In genomic region chr2:218332920-218333645, GRCh38 we compare ENCODE assay signal across 12 cellular contexts.
DNase-seq lines count a peak whose midpoint lies in the region; ATAC-seq and TF ChIP-seq lines count a peak whose summit lies in the region.
"Had no signal": no experiment of that assay in that cellular context is flagged by ENCODE, and none has a peak within 500 bp of the region (broad histone marks: within the 10 kb centered on the region; RNA-seq: fewer than 3 reads in every experiment).

No MANE protein-coding gene starts in this region.

- peak overlapping the region; percentile 26 for H3K9ac ChIP-seq in NT2/D1 (ENCODE audit: insufficient read length, low read depth)

- DNase-seq in GDM1 (lab: John Stamatoyannopoulos, UW) = peak; percentile 90
- DNase-seq in NT2/D1 (ENCODE audit: low read depth, low spot score) = no peak
- DNase-seq in erythroblast (lab: John Stamatoyannopoulos, UW) = peak; percentile 87 to 90
- no peak for DNase-seq in DMS53 (lab: John Stamatoyannopoulos, UW)
- DNase-seq in NCI-H1436 treated with DMSO at 0.1 percent for 48 hours (lab: John Stamatoyannopoulos, UW) = no peak
- DNase-seq: activated naive CD4-positive, alpha-beta T cell treated with Interleukin-2 at 50 U/mL for 16 hours; NCI-H1694; stimulated activated CD4-positive, alpha-beta T cell treated with anti-CD3 and anti-CD28 coated beads, Interleukin-4, amount 100 ng/mL, for 4 hours had no signal

- peak overlapping the region; percentile 82 for H3K27ac ChIP-seq in neutrophil
- H3K27ac ChIP-seq: SK-N-MC had no signal

- TF ChIP-seq POLR2A in erythroblast (IDR thresholded peaks at IDR 0.05; ENCODE audit: low read length) = peak; percentile 81

- no peak for TF ChIP-seq CTCF in neutrophil (IDR thresholded peaks at IDR 0.05)

- H3K4me1 ChIP-seq in NT2/D1 (ENCODE audit: insufficient read depth, insufficient read length) (peaks cover 9% of the 10 kb centered on the region), neutrophil (ENCODE audit: control insufficient read depth in 1 of 2, insufficient read depth in 1 of 2, low read depth in 1 of 2, low read length in 1 of 2) (peaks cover 51 to 60% of the 10 kb centered on the region in 2 experiments)

- ATAC-seq in HG02938 (IDR thresholded peaks at IDR 0.05; ENCODE audit: unreplicated experiment) (no peak), GM21737 (IDR thresholded peaks at IDR 0.05; ENCODE audit: unreplicated experiment) (no peak)

- H3K36me3 ChIP-seq in NT2/D1 (ENCODE audit: insufficient read depth, insufficient read length, low read length) (peaks cover 3% of the 10 kb centered on the region), neutrophil (no peaks in the 10 kb centered on the region)

- H3K27me3 ChIP-seq in NT2/D1 (ENCODE audit: insufficient read depth, insufficient read length) = no peaks in the 10 kb centered on the region
- H3K27me3 ChIP-seq in neutrophil = no peaks in the 10 kb centered on the region

- H3K4me3 ChIP-seq in NT2/D1 (ENCODE audit: insufficient read length, low read depth) (no peak overlapping the region), neutrophil (ENCODE audit: low read depth in 1 of 2, low read length in 1 of 2) (peak overlapping the region; percentile 20 to 23)
- H3K4me3 ChIP-seq: SK-N-MC had no signal

- H3K9me3 ChIP-seq in NT2/D1 (ENCODE audit: insufficient read depth, low read length) (no peaks in the 10 kb centered on the region), neutrophil (no peaks in the 10 kb centered on the region)

Comparison
In these comparisons a context has a peak if more than half of its experiments do, and no peak if none do; other contexts are left out.
1. DNase-seq: peak in GDM1 (single experiment) and erythroblast (2 of 2); none in NT2/D1 (single experiment), DMS53 (single experiment) and NCI-H1436 treated with DMSO at 0.1 percent for 48 hours (single experiment).